20 cellular contexts compared by ENCODE assay signal in the genomic region with DNA sequence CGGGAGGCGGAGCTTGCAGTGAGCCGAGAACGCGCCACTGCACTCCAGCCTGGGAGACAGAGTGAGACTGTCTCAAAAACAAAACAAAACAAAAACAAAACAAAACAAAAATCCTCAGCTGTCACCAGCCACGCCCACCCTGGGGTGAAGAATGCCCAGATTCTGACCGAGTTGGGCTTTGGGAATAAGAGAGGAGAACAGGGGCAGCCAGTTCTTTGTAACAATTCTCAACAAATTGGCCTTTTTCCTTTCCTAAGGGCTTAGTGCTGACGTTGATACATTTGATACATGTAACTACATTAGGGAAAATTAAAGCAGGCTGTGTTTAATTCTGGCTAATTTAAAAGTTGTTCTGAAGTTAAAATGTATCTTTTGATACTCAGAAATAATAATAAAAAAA.
DNase-seq lines count a peak whose midpoint lies in the region; ATAC-seq, FAIRE-seq and TF ChIP-seq lines count a peak whose summit lies in the region.
"Had no signal": no experiment of that assay in that cellular context is flagged by ENCODE, and none has a peak within 500 bp of the region (broad histone marks: within the 10 kb centered on the region; RNA-seq: fewer than 3 reads in every experiment).

No MANE protein-coding gene starts in this region.

- FAIRE-seq in RCC 7860 (lab: Jason Lieb, UNC) (no peak), GM12892 (lab: Jason Lieb, UNC) (no peak)
- FAIRE-seq: A549, G401.6, GM12891, GM19239 had no signal

- H3K27me3 ChIP-seq in adipocyte (replicated peaks; ENCODE audit: control insufficient read depth, insufficient read depth, low read length) = no peaks in the 10 kb centered on the region

- no peaks in the 10 kb centered on the region for H3K9me3 ChIP-seq in adipocyte (ENCODE audit: control insufficient read depth, low read length)

- DNase-seq in AG20443 (ENCODE audit: low spot score) = peak; percentile 37
- DNase-seq in adipocyte (ENCODE audit: low read depth) = peak; percentile 34
- peak; percentile 74 for DNase-seq in fibroblast of gingiva (ENCODE audit: low read depth)
- no peak for DNase-seq in sciatic nerve (ENCODE audit: low spot score)
- no peak for DNase-seq in RCC 7860 (ENCODE audit: low spot score)
- no peak for DNase-seq in GM12892 (ENCODE audit: insufficient read length)
- no peak for DNase-seq in ACHN
- DNase-seq: C1 segment of cervical spinal cord; CD4-positive, CD25-positive, alpha-beta regulatory T cell; CD8-positive, alpha-beta memory T cell; COR-L47; DMS 273 treated with DMSO at 0.1 percent for 48 hours; DMS53; DND-41 had no signal

- H3K4me1 ChIP-seq in adipocyte (ENCODE audit: control insufficient read depth, insufficient read depth, low read length) = no peaks in the 10 kb centered on the region
- H3K4me1 ChIP-seq: A549, HAP-1 had no signal

- TF ChIP-seq POLR2A in GM18505 (IDR thresholded peaks at IDR 0.05; ENCODE audit: borderline replicate concordance, extremely low read depth, insufficient read depth, insufficient read length) (no peak), GM12892 (IDR thresholded peaks at IDR 0.05; ENCODE audit: low read depth, low read length) (no peak)

- H3K9ac ChIP-seq in adipocyte (ENCODE audit: low read length) = no peak overlapping the region

- intact Hi-C loops in sciatic nerve (cut with DNase I) = no loop called here

- ATAC-seq in sciatic nerve (peak; percentile 13), GM18505 (IDR thresholded peaks at IDR 0.05; ENCODE audit: unreplicated experiment) (no peak)
- ATAC-seq: A549 had no signal

- in situ Hi-C loops in ACHN (cut with HindIII; ENCODE audit: low pct_ligation_motif_present, low pct_unique_long_range_greater_than_20kb, low sequenced_read_pairs) = no loop called here

- no peaks in the 10 kb centered on the region for H3K36me3 ChIP-seq in adipocyte (ENCODE audit: control insufficient read depth, insufficient read depth, low read length, severe bottlenecking)
- H3K36me3 ChIP-seq: HAP-1 had no signal

- H3K4me3 ChIP-seq in adipocyte (ENCODE audit: low read length) = no peak overlapping the region
- H3K4me3 ChIP-seq: A549, HAP-1 had no signal

Comparison
In these comparisons a context has a peak if more than half of its experiments do, and no peak if none do; other contexts are left out.
1. DNase-seq: peak in AG20443 (single experiment), adipocyte (single experiment) and fibroblast of gingiva (single experiment); none in sciatic nerve (single experiment), RCC 7860 (single experiment), GM12892 (single experiment) and ACHN (single experiment).